ENCODE assay signal across 9 cellular contexts in genomic region chr9:133485531-133486260, GRCh38. TPM values are rescaled to one million over a fixed set of nuclear protein-coding genes. Genes with fewer than 3 reads are reported as not detected.
DNase-seq lines count a peak whose midpoint lies in the region; ATAC-seq, FAIRE-seq and TF ChIP-seq lines count a peak whose summit lies in the region.
"Had no signal": no experiment of that assay in that cellular context is flagged by ENCODE, and none has a peak within 500 bp of the region (broad histone marks: within the 10 kb centered on the region; RNA-seq: fewer than 3 reads in every experiment).

No MANE protein-coding gene starts in this region.

- no peak for TF ChIP-seq RAD21 in K562 (CRISPR knock-in tag; conservative IDR thresholded peaks at IDR 0.05 in 1 of 2, IDR thresholded peaks at IDR 0.05 in 1 of 2)

- POLR2A ChIA-PET in K562 (lab: Yijun Ruan, JAX), result interaction anchor here (1.0 to 1.3 kb wide), 2 partner anchors 20 to 130 kb away, joined by 3 to 4 read pairs; partner anchors contain the start of gene SURF1

- in situ Hi-C loops in K562 (cut with MboI), result loop anchor here (5.0 kb wide), 1 partner anchor 298 kb away; no protein-coding TSS in a partner anchor

- peak; percentile 61 for ATAC-seq in K562
- peak; percentile 38 for ATAC-seq in stimulated activated naive CD8-positive, alpha-beta T cell treated with anti-CD3 and anti-CD28 coated beads, Interleukin-15, Interleukin-2, amounts not matched to agents 100 U/mL and 50 U/mL, for 24 hours
- no peak for ATAC-seq in GM21367 (IDR thresholded peaks at IDR 0.05; ENCODE audit: unreplicated experiment)

- CTCF ChIA-PET in K562 (lab: Yijun Ruan, JAX; ENCODE audit: low intra/inter-chr PET ratio), result interaction anchor here (0.9 to 2.0 kb wide), 5 partner anchors 48 to 464 kb away, joined by 3 to 33 read pairs (median 5); no protein-coding TSS in a partner anchor

- H3K27ac Mint-ChIP-seq in endothelial cell (ENCODE audit: unreplicated experiment), result no peak overlapping the region

- no peak for TF ChIP-seq EP300 in K562 (IDR thresholded peaks at IDR 0.05; ENCODE audit: low read length)

- no peak overlapping the region for H3K4me3 ChIP-seq in K562

- H3K4me1 Mint-ChIP-seq in endothelial cell (ENCODE audit: unreplicated experiment), result peaks cover 3% of the 10 kb centered on the region

- H4K20me1 ChIP-seq in K562 (replicated peaks; ENCODE audit: control insufficient read depth, insufficient read depth, low read length), result no peaks in the 10 kb centered on the region

- H3K36me3 Mint-ChIP-seq in endothelial cell (ENCODE audit: low read depth, unreplicated experiment), result peaks cover 4% of the 10 kb centered on the region

- H3K27ac ChIP-seq in K562 (ENCODE audit: extremely low read depth, low read depth, low read length), result no peak overlapping the region

- no peaks in the 10 kb centered on the region for H3K36me3 ChIP-seq in K562 (ENCODE audit: control insufficient read depth, insufficient read depth, low read length)

- no peak for FAIRE-seq in K562 (lab: Jason Lieb, UNC)

- H3K4me3 Mint-ChIP-seq in endothelial cell (ENCODE audit: unreplicated experiment), result no peak overlapping the region

- peaks cover 0 to 35% of the 10 kb centered on the region in 2 experiments; a peak in 3 of 5 replicates for H3K4me1 ChIP-seq in K562 (replicated peaks in 1 of 2; ENCODE audit: control insufficient read depth in 2 of 2, insufficient read depth in 2 of 2, low read length in 2 of 2)

- H3K9me1 ChIP-seq in K562 (ENCODE audit: control insufficient read depth, insufficient read depth, low read length), result no peaks in the 10 kb centered on the region

- H3K9ac ChIP-seq in K562 (ENCODE audit: insufficient read depth in 1 of 2, low read depth in 2 of 2, low read length in 2 of 2), result peak overlapping the region in 1 of 2 experiments; percentile 52; a peak in 1 of 4 replicates

- TF ChIP-seq CTCF in K562 (IDR thresholded peaks at IDR 0.05 in 2 of 3, conservative IDR thresholded peaks at IDR 0.05 in 1 of 3; ENCODE audit: insufficient read depth in 2 of 3, low read depth in 1 of 3, low read length in 3 of 3) (no peak), endothelial cell (IDR thresholded peaks at IDR 0.05; ENCODE audit: unreplicated experiment) (no peak)

- peak overlapping the region; percentile 11; the same call in 1 of the 2 replicates for H3K4me2 ChIP-seq in K562 (ENCODE audit: insufficient read depth, low read length)

- no peaks in the 10 kb centered on the region for H3K9me3 Mint-ChIP-seq in endothelial cell (ENCODE audit: unreplicated experiment)

- no TSS peak for BruUV-seq in K562 (replicated peaks; lab: Mats Ljungman, UMichigan)

- WGBS in K562 (ENCODE audit: insufficient coverage, low coverage, missing lambda C conversion rate), result 19% methylated on average over 25 of the region's 25 CpGs

- H2AFZ ChIP-seq in K562 (ENCODE audit: low read depth, low read length), result no peak overlapping the region

- DNase-seq in activated CD8-positive, alpha-beta memory T cell treated with anti-CD3 and anti-CD28 coated beads, Interleukin-2, amount 50 U/mL, for 48 hours, result peak; percentile 69
- DNase-seq in activated CD8-positive, alpha-beta memory T cell treated with anti-CD3 and anti-CD28 coated beads for 24 hours, result no peak
- DNase-seq in MV-4-11 (lab: John Stamatoyannopoulos, UW) (peak; percentile 64), K562 (ENCODE audit: extremely low read depth in 1 of 4, low spot score in 3 of 4) (peak in 2 of 4 experiments; percentile 29 to 33), endothelial cell (ENCODE audit: low spot score) (no peak)
- DNase-seq in stimulated activated naive CD8-positive, alpha-beta T cell treated with anti-CD3 and anti-CD28 coated beads, Interleukin-15, Interleukin-2, amounts not matched to agents 100 U/mL and 50 U/mL, for 24 hours, result peak; percentile 44
- no peak for DNase-seq in stimulated activated CD4-positive, alpha-beta T cell treated with anti-CD3 and anti-CD28 coated beads, Interleukin-2, amount 100 ng/mL, for 48 hours

- peaks cover 19 to 64% of the 10 kb centered on the region in 2 experiments; a peak in 4 of 5 replicates for H3K27me3 ChIP-seq in K562 (ENCODE audit: control insufficient read depth in 2 of 2, insufficient read depth in 2 of 2, low read length in 2 of 2)

- peaks cover 2% of the 10 kb centered on the region for H3K27me3 Mint-ChIP-seq in endothelial cell (ENCODE audit: unreplicated experiment)

- no peaks in the 10 kb centered on the region for H3K9me3 ChIP-seq in K562 (replicated peaks; ENCODE audit: control insufficient read depth, insufficient read depth, low read depth, low read length)

- intact Hi-C loops in K562 (cut with micrococcal nuclease), result loop anchor here (1.0 to 2.0 kb wide), 3 partner anchors 79 to 301 kb away; no protein-coding TSS in a partner anchor

- no peaks in the 10 kb centered on the region for H3K79me2 ChIP-seq in K562 (ENCODE audit: control insufficient read depth, insufficient read depth, low read length)

- TF ChIP-seq POLR2A in K562 (conservative IDR thresholded peaks at IDR 0.05), result no peak

RNA-seq across cellular contexts. Expression of gene SLC2A6, which starts 6.8 kb away (rescaled TPM):
- total RNA-seq in K562 (2011; cell fraction: chromatin; rRNA removed; ENCODE audit: low replicate concordance), result 0.32 and 1.7 TPM in 2 replicates
- total RNA-seq in K562 (2011; cell fraction: nucleolus; rRNA removed), result 1.2 and 1.8 TPM in 2 replicates
- total RNA-seq in K562 (2011; cell fraction: nucleoplasm; rRNA removed), result 0.53 and 1.3 TPM in 2 replicates
- 0.09 and 0.41 TPM in 2 replicates for total RNA-seq in K562 (2014; rRNA removed)
- total RNA-seq in K562 (2014; rRNA removed; fragmentation: Illumina TruSeq; extraction: Trizol), result 0.04 and 0.06 TPM in 2 replicates
- 0.04 TPM in 1 of 2 replicates, not detected in the other for total RNA-seq in K562 (2015; rRNA removed; fragmentation: Illumina TruSeq; extraction: Trizol)
- 0.16 and 0.38 TPM in 2 replicates for total RNA-seq in K562 (2021)
- 0.08 and 0.22 TPM in 2 replicates for polyA plus RNA-seq in K562 (2011; rRNA removed)
- polyA plus RNA-seq in K562 (2011; cell fraction: cytosol; rRNA removed), result 0.19 and 0.58 TPM in 2 replicates
- polyA plus RNA-seq in K562 (2011; cell fraction: nucleus; rRNA removed), result 0.32 and 0.61 TPM in 2 replicates
- 0.17 and 0.24 TPM in 2 replicates for polyA plus RNA-seq in K562 (2012)
- not detected in 2 replicates for polyA plus RNA-seq in K562 (2014; fragmentation: Illumina TruSeq; extraction: Trizol)
- polyA plus RNA-seq in K562 (2014; fragmentation: Nextera tagmentation; extraction: Ambion mirVana), result not detected
- polyA plus RNA-seq in K562 (2014; rRNA removed), result 0.27 and 0.39 TPM in 2 replicates
- polyA minus RNA-seq in K562 (2011; rRNA and poly(A)+ RNA removed), result 0.09 and 0.21 TPM in 2 replicates
- polyA minus RNA-seq in K562 (2011; cell fraction: cytosol; rRNA and poly(A)+ RNA removed), result 0.48 and 0.64 TPM in 2 replicates
- polyA minus RNA-seq in K562 (2011; cell fraction: nucleus; rRNA and poly(A)+ RNA removed), result 0.81 and 1.4 TPM in 2 replicates
- total RNA-seq in endothelial cell (ENCODE audit: unreplicated experiment), result 32.5 TPM

RNA-seq across cellular contexts. Expression of gene CACFD1, which starts 25.9 kb away (rescaled TPM):
- 2.9 and 4.1 TPM in 2 replicates for total RNA-seq in K562 (2011; cell fraction: chromatin; rRNA removed; ENCODE audit: low replicate concordance)
- 3.4 and 4.7 TPM in 2 replicates for total RNA-seq in K562 (2011; cell fraction: nucleolus; rRNA removed)
- 3.2 and 5.5 TPM in 2 replicates for total RNA-seq in K562 (2011; cell fraction: nucleoplasm; rRNA removed)
- total RNA-seq in K562 (2014; rRNA removed) (1.1 and 1.2 TPM in 2 replicates), K562 (2014; rRNA removed; fragmentation: Illumina TruSeq; extraction: Trizol) (0.11 and 0.13 TPM in 2 replicates), K562 (2015; rRNA removed; fragmentation: Illumina TruSeq; extraction: Trizol) (0.54 and 0.64 TPM in 2 replicates), K562 (2021) (1.4 and 1.8 TPM in 2 replicates), endothelial cell (ENCODE audit: unreplicated experiment) (34.3 TPM)
- polyA plus RNA-seq in K562 (2011; rRNA removed) (0.87 and 1.2 TPM in 2 replicates), K562 (2014; fragmentation: Illumina TruSeq; extraction: Trizol) (0.16 and 0.37 TPM in 2 replicates), K562 (2014; fragmentation: Nextera tagmentation; extraction: Ambion mirVana) (not detected), K562 (2014; rRNA removed) (1.1 and 1.4 TPM in 2 replicates)
- polyA plus RNA-seq in K562 (2011; cell fraction: cytosol; rRNA removed), result 0.77 and 1.1 TPM in 2 replicates
- 1.3 and 2.3 TPM in 2 replicates for polyA plus RNA-seq in K562 (2011; cell fraction: nucleus; rRNA removed)
- 0.89 and 3.8 TPM in 2 replicates for polyA plus RNA-seq in K562 (2012)
- polyA minus RNA-seq in K562 (2011; rRNA and poly(A)+ RNA removed), result 0.57 and 0.70 TPM in 2 replicates
- polyA minus RNA-seq in K562 (2011; cell fraction: cytosol; rRNA and poly(A)+ RNA removed), result 0.67 and 0.82 TPM in 2 replicates
- 1.7 and 1.8 TPM in 2 replicates for polyA minus RNA-seq in K562 (2011; cell fraction: nucleus; rRNA and poly(A)+ RNA removed)

RNA-seq across cellular contexts. Expression of gene MYMK, which starts 39.1 kb away (rescaled TPM):
- not detected in 2 replicates for total RNA-seq in K562 (2011; cell fraction: chromatin; rRNA removed; ENCODE audit: low replicate concordance)
- total RNA-seq in K562 (2011; cell fraction: nucleolus; rRNA removed), result not detected in 2 replicates
- not detected in 2 replicates for total RNA-seq in K562 (2011; cell fraction: nucleoplasm; rRNA removed)
- total RNA-seq in K562 (2014; rRNA removed) (not detected in 2 replicates), K562 (2014; rRNA removed; fragmentation: Illumina TruSeq; extraction: Trizol) (not detected in 2 replicates), K562 (2015; rRNA removed; fragmentation: Illumina TruSeq; extraction: Trizol) (not detected in 2 replicates), K562 (2021) (not detected in 2 replicates), endothelial cell (ENCODE audit: unreplicated experiment) (not detected)
- polyA plus RNA-seq in K562 (2011; rRNA removed) (not detected in 2 replicates), K562 (2014; fragmentation: Illumina TruSeq; extraction: Trizol) (not detected in 2 replicates), K562 (2014; fragmentation: Nextera tagmentation; extraction: Ambion mirVana) (not detected), K562 (2014; rRNA removed) (not detected in 2 replicates)
- not detected in 2 replicates for polyA plus RNA-seq in K562 (2011; cell fraction: cytosol; rRNA removed)
- not detected in 2 replicates for polyA plus RNA-seq in K562 (2011; cell fraction: nucleus; rRNA removed)
- not detected in 2 replicates for polyA plus RNA-seq in K562 (2012)
- polyA minus RNA-seq in K562 (2011; rRNA and poly(A)+ RNA removed), result not detected in 2 replicates
- not detected in 2 replicates for polyA minus RNA-seq in K562 (2011; cell fraction: cytosol; rRNA and poly(A)+ RNA removed)
- polyA minus RNA-seq in K562 (2011; cell fraction: nucleus; rRNA and poly(A)+ RNA removed), result not detected in 2 replicates
- total RNA-seq: mesenteric fat pad had no signal

RNA-seq across cellular contexts. Expression of gene ADAMTSL2, which starts 48.8 kb away (rescaled TPM):
- total RNA-seq in K562 (2011; cell fraction: chromatin; rRNA removed; ENCODE audit: low replicate concordance), result 0.07 TPM in 1 of 2 replicates, not detected in the other
- total RNA-seq in K562 (2011; cell fraction: nucleolus; rRNA removed), result not detected in 2 replicates
- not detected in 2 replicates for total RNA-seq in K562 (2011; cell fraction: nucleoplasm; rRNA removed)
- not detected in 2 replicates for total RNA-seq in K562 (2014; rRNA removed)
- not detected in 2 replicates for total RNA-seq in K562 (2014; rRNA removed; fragmentation: Illumina TruSeq; extraction: Trizol)
- total RNA-seq in K562 (2015; rRNA removed; fragmentation: Illumina TruSeq; extraction: Trizol), result not detected in 2 replicates
- total RNA-seq in K562 (2021), result 0.04 TPM in 1 of 2 replicates, not detected in the other
- not detected in 2 replicates for polyA plus RNA-seq in K562 (2011; rRNA removed)
- 0.01 TPM in 1 of 2 replicates, not detected in the other for polyA plus RNA-seq in K562 (2011; cell fraction: cytosol; rRNA removed)
- polyA plus RNA-seq in K562 (2011; cell fraction: nucleus; rRNA removed), result not detected in 2 replicates
- polyA plus RNA-seq in K562 (2012), result 0.04 TPM in 1 of 2 replicates, not detected in the other
- polyA plus RNA-seq in K562 (2014; fragmentation: Illumina TruSeq; extraction: Trizol), result not detected in 2 replicates
- not detected for polyA plus RNA-seq in K562 (2014; fragmentation: Nextera tagmentation; extraction: Ambion mirVana)
- not detected in 2 replicates for polyA plus RNA-seq in K562 (2014; rRNA removed)
- polyA minus RNA-seq in K562 (2011; rRNA and poly(A)+ RNA removed), result not detected in 2 replicates
- polyA minus RNA-seq in K562 (2011; cell fraction: cytosol; rRNA and poly(A)+ RNA removed), result not detected in 2 replicates
- polyA minus RNA-seq in K562 (2011; cell fraction: nucleus; rRNA and poly(A)+ RNA removed), result not detected in 2 replicates
- total RNA-seq in endothelial cell (ENCODE audit: unreplicated experiment), result 5.9 TPM

Comparison
In these comparisons a context has a peak if more than half of its experiments do, and no peak if none do; other contexts are left out.
1. DNase-seq: peak in activated CD8-positive, alpha-beta memory T cell treated with anti-CD3 and anti-CD28 coated beads, Interleukin-2, amount 50 U/mL, for 48 hours (single experiment), MV-4-11 (single experiment) and stimulated activated naive CD8-positive, alpha-beta T cell treated with anti-CD3 and anti-CD28 coated beads, Interleukin-15, Interleukin-2, amounts not matched to agents 100 U/mL and 50 U/mL, for 24 hours (single experiment); none in activated CD8-positive, alpha-beta memory T cell treated with anti-CD3 and anti-CD28 coated beads for 24 hours (single experiment), stimulated activated CD4-positive, alpha-beta T cell treated with anti-CD3 and anti-CD28 coated beads, Interleukin-2, amount 100 ng/mL, for 48 hours (0 of 2) and endothelial cell (single experiment).
2. RNA of gene SLC2A6, which starts 6.8 kb away (total RNA-seq): 32.5 TPM in endothelial cell (single experiment); 0.04 to 1.8 TPM in K562; every median in the first group is over 10 times any median in the second.